ENCODE assay signal across 9 cellular contexts in the genomic region with DNA sequence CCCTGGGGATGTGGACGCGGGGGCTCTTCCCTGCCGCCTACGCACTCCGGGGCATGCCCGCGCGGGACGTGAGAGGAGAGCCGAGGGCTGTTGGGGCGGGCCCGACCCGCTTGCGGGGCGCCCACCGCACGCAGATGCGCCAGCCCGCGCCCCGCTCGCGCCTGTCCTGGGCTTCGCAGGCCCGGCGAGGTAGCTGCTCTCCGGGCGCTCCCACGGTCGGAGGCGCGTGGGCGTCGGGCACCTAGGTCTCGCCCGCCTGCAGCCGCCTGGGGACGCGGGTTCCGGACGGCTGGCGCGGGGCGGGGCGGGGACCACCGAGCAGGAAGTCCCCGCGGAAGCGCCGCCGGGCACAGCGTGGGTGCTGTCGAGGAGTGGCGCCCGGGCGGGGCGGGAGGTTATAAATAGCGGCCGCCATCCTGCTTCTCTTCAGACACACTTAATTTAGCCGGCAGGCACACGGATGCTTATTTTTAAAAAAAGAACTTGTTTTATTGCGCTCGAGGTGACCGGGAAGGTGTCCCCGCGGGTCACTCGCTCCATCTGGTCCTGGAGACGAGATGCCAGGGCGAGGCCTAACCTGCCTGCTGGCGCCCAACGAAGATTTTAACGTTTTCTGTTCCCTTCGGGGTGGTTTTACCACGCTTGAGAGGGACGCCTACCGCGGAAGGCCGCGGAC. TPM values are rescaled to one million over a fixed set of nuclear protein-coding genes. Genes with fewer than 3 reads are reported as not detected.
DNase-seq lines count a peak whose midpoint lies in the region; ATAC-seq and TF ChIP-seq lines count a peak whose summit lies in the region.
"Had no signal": no experiment of that assay in that cellular context is flagged by ENCODE, and none has a peak within 500 bp of the region (broad histone marks: within the 10 kb centered on the region; RNA-seq: fewer than 3 reads in every experiment).

No MANE protein-coding gene starts in this region.

- H3K27ac ChIP-seq in CD4-positive, CD25-positive, alpha-beta regulatory T cell (ENCODE audit: insufficient read depth, low read length, poor library complexity, severe bottlenecking), result no peak overlapping the region
- peak overlapping the region; percentile 82 for H3K27ac ChIP-seq in left ventricle myocardium inferior (replicated peaks)

- H3K27me3 ChIP-seq in CD4-positive, CD25-positive, alpha-beta regulatory T cell (ENCODE audit: control insufficient read depth, insufficient read depth, low read length), result peaks cover 36% of the 10 kb centered on the region
- H3K27me3 ChIP-seq in left ventricle myocardium inferior (ENCODE audit: low read depth), result peaks cover 95% of the 10 kb centered on the region

- H3K4me1 ChIP-seq in CD4-positive, CD25-positive, alpha-beta regulatory T cell (ENCODE audit: control insufficient read depth, insufficient read depth, low read length, poor library complexity, severe bottlenecking), result peaks cover 31% of the 10 kb centered on the region
- peaks cover 28% of the 10 kb centered on the region for H3K4me1 ChIP-seq in left ventricle myocardium inferior

- peaks cover 9 to 24% (median 17%) of the 10 kb centered on the region in 4 donors for H3K4me1 Mint-ChIP-seq in CD4-positive, CD25-positive, alpha-beta regulatory T cell
- peaks cover 11% of the 10 kb centered on the region for H3K4me1 Mint-ChIP-seq in activated T-cell treated with anti-CD3 and anti-CD28 coated beads, Interleukin-2, amount 50 U/mL, for 4 hours (ENCODE audit: low read depth)

- H3K36me3 Mint-ChIP-seq in CD4-positive, CD25-positive, alpha-beta regulatory T cell, result no peaks in the 10 kb centered on the region
- H3K36me3 Mint-ChIP-seq in activated T-cell treated with anti-CD3 and anti-CD28 coated beads, Interleukin-2, amount 50 U/mL, for 4 hours (ENCODE audit: insufficient read depth), result no peaks in the 10 kb centered on the region

- H3K27me3 Mint-ChIP-seq in CD4-positive, CD25-positive, alpha-beta regulatory T cell, result peaks cover 63% of the 10 kb centered on the region
- H3K27me3 Mint-ChIP-seq in activated T-cell treated with anti-CD3 and anti-CD28 coated beads, Interleukin-2, amount 50 U/mL, for 4 hours (ENCODE audit: low read depth), result peaks cover 53% of the 10 kb centered on the region

- no peak for TF ChIP-seq CTCF in left ventricle myocardium inferior (IDR thresholded peaks at IDR 0.05; ENCODE audit: borderline replicate concordance)

- peak; percentile 54 to 63 for ATAC-seq in CD4-positive, CD25-positive, alpha-beta regulatory T cell (ENCODE audit: low read depth in 2 of 2)
- ATAC-seq in GM21360 (IDR thresholded peaks at IDR 0.05; ENCODE audit: unreplicated experiment), result peak; percentile 42
- ATAC-seq in activated T-cell treated with anti-CD3 and anti-CD28 coated beads, Interleukin-2, amount 50 U/mL, for 4 hours, result peak; percentile 63 to 64

- H3K4me3 ChIP-seq in CD4-positive, CD25-positive, alpha-beta regulatory T cell (ENCODE audit: low read depth, low read length), result no peak overlapping the region
- peak overlapping the region; percentile 74 for H3K4me3 ChIP-seq in left ventricle myocardium inferior

- DNase-seq in CD4-positive, CD25-positive, alpha-beta regulatory T cell, result peak; percentile 22 to 81 (median 45)
- DNase-seq in HK-2 (ENCODE audit: unreplicated experiment) (peak; percentile 7), left ventricle myocardium inferior (no peak), NCI-H1092 treated with DMSO at 0.1 percent for 48 hours (lab: John Stamatoyannopoulos, UW) (no peak), NCI-H2171 (lab: John Stamatoyannopoulos, UW) (no peak)
- DNase-seq in activated T-cell treated with anti-CD3 and anti-CD28 coated beads, Interleukin-2, amount 50 U/mL, for 4 hours, result peak; percentile 50
- peak; percentile 49 to 64 for DNase-seq in stimulated activated CD4-positive, alpha-beta T cell treated with anti-CD3 and anti-CD28 coated beads, Interleukin-2, amount 100 ng/mL, for 24 hours

- H3K36me3 ChIP-seq in CD4-positive, CD25-positive, alpha-beta regulatory T cell (ENCODE audit: control insufficient read depth, insufficient read depth, low read length), result no peaks in the 10 kb centered on the region
- H3K36me3 ChIP-seq in left ventricle myocardium inferior, result no peaks in the 10 kb centered on the region

- H3K9me3 ChIP-seq in CD4-positive, CD25-positive, alpha-beta regulatory T cell (ENCODE audit: control insufficient read depth in 2 of 2, low read length in 2 of 2), result no peaks in the 10 kb centered on the region
- H3K9me3 ChIP-seq in left ventricle myocardium inferior (replicated peaks), result no peaks in the 10 kb centered on the region

- H3K4me3 Mint-ChIP-seq in CD4-positive, CD25-positive, alpha-beta regulatory T cell, result peak overlapping the region; percentile 71 to 84 (median 75)
- peak overlapping the region; percentile 69 for H3K4me3 Mint-ChIP-seq in activated T-cell treated with anti-CD3 and anti-CD28 coated beads, Interleukin-2, amount 50 U/mL, for 4 hours

- H3K9me3 Mint-ChIP-seq in CD4-positive, CD25-positive, alpha-beta regulatory T cell, result peaks cover 0 to 2% (median 0%) of the 10 kb centered on the region in 7 donors
- no peaks in the 10 kb centered on the region for H3K9me3 Mint-ChIP-seq in activated T-cell treated with anti-CD3 and anti-CD28 coated beads, Interleukin-2, amount 50 U/mL, for 4 hours

- intact Hi-C loops in left ventricle myocardium inferior (cut with micrococcal nuclease), result loop anchor here (10.0 kb wide), 1 partner anchor 127 kb away; no protein-coding TSS in a partner anchor

- no peak overlapping the region for H3K27ac Mint-ChIP-seq in CD4-positive, CD25-positive, alpha-beta regulatory T cell

RNA-seq across cellular contexts. Expression of a gene that starts 0.6 kb away (rescaled TPM):
- not detected for total RNA-seq in CD4-positive, CD25-positive, alpha-beta regulatory T cell
- polyA plus RNA-seq in CD4-positive, CD25-positive, alpha-beta regulatory T cell, result under 1 TPM in 1 of 4 donors, not detected in 3; 0.06 TPM
- total RNA-seq in activated T-cell treated with anti-CD3 and anti-CD28 coated beads, Interleukin-2, amount 50 U/mL, for 4 hours, result under 1 TPM; 0.08 to 0.53 (median 0.35) TPM
- total RNA-seq in left ventricle myocardium inferior, result 17.6 TPM

RNA-seq across cellular contexts. Expression of a gene that starts 31.3 kb away (rescaled TPM):
- not detected for total RNA-seq in CD4-positive, CD25-positive, alpha-beta regulatory T cell
- polyA plus RNA-seq in CD4-positive, CD25-positive, alpha-beta regulatory T cell, result not detected
- total RNA-seq in activated T-cell treated with anti-CD3 and anti-CD28 coated beads, Interleukin-2, amount 50 U/mL, for 4 hours, result 1 to 10 TPM; 2.4 to 4.8 (median 4.4) TPM
- total RNA-seq in left ventricle myocardium inferior, result not detected
- total RNA-seq: pulmonary artery endothelial cell had no signal

Comparison
In these comparisons a context has a peak if more than half of its experiments do, and no peak if none do; other contexts are left out.
1. DNase-seq: peak in CD4-positive, CD25-positive, alpha-beta regulatory T cell (3 of 3), HK-2 (single experiment), activated T-cell treated with anti-CD3 and anti-CD28 coated beads, Interleukin-2, amount 50 U/mL, for 4 hours (single experiment) and stimulated activated CD4-positive, alpha-beta T cell treated with anti-CD3 and anti-CD28 coated beads, Interleukin-2, amount 100 ng/mL, for 24 hours (2 of 2); none in left ventricle myocardium inferior (single experiment), NCI-H1092 treated with DMSO at 0.1 percent for 48 hours (single experiment) and NCI-H2171 (single experiment).
2. RNA of a gene that starts 0.6 kb away (total RNA-seq): 17.6 TPM in left ventricle myocardium inferior (single experiment); 0.08 to 0.53 TPM in activated T-cell treated with anti-CD3 and anti-CD28 coated beads, Interleukin-2, amount 50 U/mL, for 4 hours and not detected in CD4-positive, CD25-positive, alpha-beta regulatory T cell (single experiment); every median in the first group is over 10 times any median in the second.
3. Peak in every context shown above with its lines, with median percentiles within 50 percentile points of each other: ATAC-seq.